Comparison of ENCODE assay signal across 1 cellular context in genomic region chr4:102318526-102318925, GRCh38.
TF ChIP-seq lines count a peak whose summit lies in the region.

No MANE protein-coding gene starts in this region.

TF ChIP-seq in GM23338, 12 proteins besides CTCF, POLR2A, EP300 and RAD21 (continued from another document):
- TF ChIP-seq ZNF462 (CRISPR knock-in tag; IDR thresholded peaks at IDR 0.05) (no peak), STAT1 (IDR thresholded peaks at IDR 0.05; ENCODE audit: unreplicated experiment) (no peak), ETS1 (IDR thresholded peaks at IDR 0.05) (no peak)
